ENCODE assay signal across 1 cellular context in genomic region chr1:153355445-153356071, GRCh38.
A peak's percentile ranks its signal among the peaks of the same experiment; 100 is the strongest.
TF ChIP-seq lines count a peak whose summit lies in the region.

No MANE protein-coding gene starts in this region.

TF ChIP-seq in GM12878, 131 proteins besides CTCF, POLR2A, EP300 and RAD21:
- TF ChIP-seq LARP7 (IDR thresholded peaks at IDR 0.05) (0 out of 2 replicates have a peak, but pooled peaks have one; percentile 35), SMC3 (IDR thresholded peaks at IDR 0.05; ENCODE audit: borderline replicate concordance, low read length) (peak; percentile 44; the same call in 1 of the 2 replicates), PML (IDR thresholded peaks at IDR 0.05; ENCODE audit: low read length) (no peak)
